In the genomic region with DNA sequence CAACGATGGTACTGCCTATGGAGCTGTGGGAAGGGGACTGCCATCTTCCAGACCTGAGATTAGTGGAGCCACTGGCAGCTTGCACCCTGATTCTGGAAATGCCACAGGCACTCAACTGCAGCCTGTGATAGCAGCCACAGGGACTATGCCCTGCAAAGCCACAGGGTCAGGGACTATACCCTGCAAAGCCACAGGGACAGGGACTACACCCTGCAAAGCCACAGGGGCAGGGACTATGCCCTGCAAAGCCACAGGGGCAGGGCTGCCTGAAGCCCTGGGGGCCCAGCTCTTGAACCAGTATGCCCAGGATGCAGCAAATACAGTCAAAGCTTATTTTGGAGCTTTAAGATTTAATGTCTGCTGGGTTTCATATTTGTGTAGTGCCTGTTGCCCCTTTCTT, we compare ENCODE assay signal across 23 cellular contexts.
"Had no signal": no experiment of that assay in that cellular context is flagged by ENCODE, and none has a peak within 500 bp of the region (broad histone marks: within the 10 kb centered on the region; RNA-seq: fewer than 3 reads in every experiment).

No MANE protein-coding gene starts in this region.

- H3K27ac ChIP-seq: colonic mucosa, coronary artery, dorsolateral prefrontal cortex, epithelial cell of prostate, esophagus muscularis mucosa, esophagus squamous epithelium, foreskin keratinocyte, gastrocnemius medialis, gastroesophageal sphincter, heart left ventricle, heart right ventricle had no signal

- H3K36me3 ChIP-seq: colonic mucosa, esophagus muscularis mucosa, esophagus squamous epithelium, gastrocnemius medialis, gastroesophageal sphincter, heart left ventricle, heart right ventricle had no signal

- H3K4me1 ChIP-seq: colonic mucosa, esophagus muscularis mucosa, esophagus squamous epithelium, foreskin keratinocyte, gastrocnemius medialis, gastroesophageal sphincter, heart left ventricle, heart right ventricle had no signal

- H3K4me3 ChIP-seq: colonic mucosa, coronary artery, dorsolateral prefrontal cortex, esophagus muscularis mucosa, esophagus squamous epithelium, gastrocnemius medialis, gastroesophageal sphincter, heart left ventricle, heart right ventricle had no signal

- DNase-seq: colonic mucosa; cortex of kidney; dermis blood vessel endothelial cell; dorsolateral prefrontal cortex; effector CD4-positive, alpha-beta T cell; effector CD8-positive, alpha-beta T cell; effector memory CD4-positive, alpha-beta T cell; effector memory CD8-positive, alpha-beta T cell; endodermal cell; erythroblast; esophagus squamous epithelium; foreskin fibroblast; foreskin keratinocyte; foreskin melanocyte; gastrocnemius medialis; glutamatergic neuron; head of caudate nucleus; heart left ventricle; heart right ventricle had no signal

- H3K27me3 ChIP-seq: colonic mucosa, dorsolateral prefrontal cortex, esophagus muscularis mucosa, esophagus squamous epithelium, foreskin keratinocyte, gastrocnemius medialis, heart left ventricle, heart right ventricle had no signal

- H3K9me3 ChIP-seq: colonic mucosa, esophagus muscularis mucosa, gastrocnemius medialis had no signal
